Comparison of ENCODE assay signal across 22 cellular contexts in the genomic region with DNA sequence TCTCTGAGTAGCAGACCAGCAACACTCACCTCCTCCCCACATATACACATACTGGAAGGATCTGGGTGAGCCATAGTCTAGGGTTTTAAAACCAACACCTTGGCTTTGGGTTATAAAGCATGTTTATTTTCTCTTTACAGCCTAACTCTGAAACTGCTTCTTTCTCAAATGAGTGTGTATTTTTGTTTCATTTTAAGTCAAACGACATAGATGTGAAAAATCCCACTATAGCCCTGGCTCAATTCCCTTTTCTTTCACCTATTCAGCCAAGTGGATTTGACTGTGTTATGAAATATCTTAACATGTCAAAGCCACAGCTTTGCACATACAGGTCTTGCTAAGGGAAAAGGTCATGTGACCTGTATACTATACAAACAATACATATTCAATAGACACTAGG. TPM values are rescaled to one million over a fixed set of nuclear protein-coding genes. Genes with fewer than 3 reads are reported as not detected.
DNase-seq lines count a peak whose midpoint lies in the region; ATAC-seq and FAIRE-seq lines count a peak whose summit lies in the region.
"Had no signal": no experiment of that assay in that cellular context is flagged by ENCODE, and none has a peak within 500 bp of the region (broad histone marks: within the 10 kb centered on the region; RNA-seq: fewer than 3 reads in every experiment).

No MANE protein-coding gene starts in this region.

- intact Hi-C loops in Right ventricle myocardium superior (cut with DNase I) = no loop called here

- FAIRE-seq in urothelium cell line (lab: Jason Lieb, UNC) = no peak
- FAIRE-seq: D721Med, G401.6, HTR-8/SVneo, TTC549 had no signal

- ATAC-seq in GM18909 (IDR thresholded peaks at IDR 0.05; ENCODE audit: poor library complexity, unreplicated experiment) (peak; percentile 61), GM21576 (IDR thresholded peaks at IDR 0.05; ENCODE audit: unreplicated experiment) (peak; percentile 62), HG02973 (IDR thresholded peaks at IDR 0.05; ENCODE audit: unreplicated experiment) (peak; percentile 87), GM19452 (IDR thresholded peaks at IDR 0.05; ENCODE audit: unreplicated experiment) (no peak), Right ventricle myocardium superior (ENCODE audit: poor library complexity) (no peak)
- ATAC-seq: activated naive CD8-positive, alpha-beta T cell treated with anti-CD3 and anti-CD28 coated beads, Interleukin-2, amount 50 U/mL, for 24 hours; gastroesophageal sphincter; left cardiac atrium; mucosa of descending colon had no signal

- DNase-seq in urothelium cell line (ENCODE audit: low spot score) = no peak
- no peak for DNase-seq in islet precursor cell
- DNase-seq in Right ventricle myocardium superior = no peak
- DNase-seq: activated CD4-positive, alpha-beta T cell treated with anti-CD3 and anti-CD28 coated beads for 48 hours; activated naive CD8-positive, alpha-beta T cell treated with anti-CD3 and anti-CD28 coated beads, Interleukin-2, amount 50 U/mL, for 24 hours; Kasumi-1; left cardiac atrium; mucosa of descending colon; NCI-H1105 treated with DMSO at 0.1 percent for 48 hours; NCI-H2107; NCI-H524; SW 1271; testis had no signal

RNA-seq across cellular contexts. Expression of a gene that starts 13.8 kb away (rescaled TPM):
- total RNA-seq in Right ventricle myocardium superior = 0.16 TPM

Comparison
In these comparisons a context has a peak if more than half of its experiments do, and no peak if none do; other contexts are left out.
1. ATAC-seq: peak in GM18909 (single experiment), GM21576 (single experiment) and HG02973 (single experiment); none in GM19452 (single experiment) and Right ventricle myocardium superior (single experiment).